In the genomic region with DNA sequence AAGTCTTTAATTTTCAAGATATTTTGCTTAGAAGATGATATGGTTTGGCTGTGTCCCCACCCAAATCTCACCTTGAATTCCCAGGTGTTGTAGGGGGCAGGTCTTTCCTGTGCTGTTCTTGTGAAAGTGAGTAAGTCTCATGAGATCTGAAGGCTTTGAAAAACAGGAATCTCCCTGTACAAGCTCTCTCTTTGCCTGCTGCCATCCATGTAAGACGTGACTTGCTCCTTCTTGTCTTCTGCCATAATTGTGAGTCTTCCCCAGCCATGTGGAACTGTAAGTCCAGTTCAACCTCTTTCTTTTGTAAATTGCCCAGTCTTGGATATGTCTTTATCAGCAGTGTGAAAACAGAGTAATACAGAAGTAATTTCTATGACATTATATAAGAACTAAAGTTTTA, we compare ENCODE assay signal across 8 cellular contexts.
DNase-seq lines count a peak whose midpoint lies in the region; TF ChIP-seq lines count a peak whose summit lies in the region.
"Not testable (repeated sequence)": the region's sequence is repeated elsewhere in the genome, so short reads cannot be mapped to it uniquely, and the experiment has no call there.

No MANE protein-coding gene starts in this region.

- H3K9me3 Mint-ChIP-seq in chondrocyte (ENCODE audit: low read depth); osteocyte (ENCODE audit: unreplicated experiment): not testable (repeated sequence)

- not testable (repeated sequence) for H3K36me3 Mint-ChIP-seq in chondrocyte (ENCODE audit: low read depth); osteocyte (ENCODE audit: unreplicated experiment)

- not testable (repeated sequence) for DNase-seq in SJCRH30; chondrocyte (ENCODE audit: low spot score); osteocyte (ENCODE audit: extremely low spot score, unreplicated experiment); smooth muscle cell (lab: John Stamatoyannopoulos, UW; ENCODE audit: unreplicated experiment)
- peak; percentile 3 for DNase-seq in amniotic epithelial cell (ENCODE audit: low read depth)
- DNase-seq in astrocyte of the hippocampus (ENCODE audit: low read depth, low spot score): peak; percentile 35
- peak; percentile 1 for DNase-seq in brain microvascular endothelial cell
- DNase-seq in fibroblast of pulmonary artery (ENCODE audit: low read depth): peak; percentile 1

- in situ Hi-C loops in brain microvascular endothelial cell (cut with HindIII; ENCODE audit: low pct_ligation_motif_present, low sequenced_read_pairs): not testable (repeated sequence)

- not testable (repeated sequence) for H3K4me2 ChIP-seq in smooth muscle cell

- not testable (repeated sequence) for H3F3A ChIP-seq in smooth muscle cell (ENCODE audit: low read depth)

- H3K9me3 ChIP-seq in SJCRH30 (replicated peaks); smooth muscle cell (replicated peaks; ENCODE audit: low read depth): not testable (repeated sequence)

- H3K27ac ChIP-seq in SJCRH30 (peak overlapping the region; percentile 31), smooth muscle cell (ENCODE audit: low read depth) (peak overlapping the region; percentile 8)
- not testable (repeated sequence) for H3K27ac ChIP-seq in brain microvascular endothelial cell

- not testable (repeated sequence) for H3K4me3 Mint-ChIP-seq in chondrocyte (ENCODE audit: unreplicated experiment); osteocyte (ENCODE audit: unreplicated experiment)

- H3K27me3 ChIP-seq in SJCRH30; brain microvascular endothelial cell (replicated peaks); smooth muscle cell (ENCODE audit: low read depth): not testable (repeated sequence)

- not testable (repeated sequence) for H2AFZ ChIP-seq in smooth muscle cell (ENCODE audit: low read depth)

- H3K4me1 ChIP-seq in SJCRH30; smooth muscle cell (ENCODE audit: low read depth): not testable (repeated sequence)

- H3K4me1 Mint-ChIP-seq in chondrocyte (ENCODE audit: low read depth) (peaks cover 27% of the 10 kb centered on the region), osteocyte (ENCODE audit: unreplicated experiment) (peaks cover 26% of the 10 kb centered on the region)

- not testable (repeated sequence) for H3K9ac ChIP-seq in smooth muscle cell (ENCODE audit: low read depth)

- 82% methylated on average over 1 of the region's 1 CpG for WGBS in smooth muscle cell (ENCODE audit: low lambda C conversion rate)

- H3K4me3 ChIP-seq in SJCRH30; brain microvascular endothelial cell (ENCODE audit: low read depth, low read length); fibroblast of pulmonary artery (replicated peaks; ENCODE audit: low read depth, low read length); smooth muscle cell: not testable (repeated sequence)

- H3K36me3 ChIP-seq in SJCRH30; brain microvascular endothelial cell (replicated peaks); smooth muscle cell (ENCODE audit: low read depth): not testable (repeated sequence)

- H3K27me3 Mint-ChIP-seq in chondrocyte (ENCODE audit: low read depth); osteocyte (ENCODE audit: unreplicated experiment): not testable (repeated sequence)

- H4K20me1 ChIP-seq in smooth muscle cell (ENCODE audit: low read depth): not testable (repeated sequence)

- H3K27ac Mint-ChIP-seq in chondrocyte (ENCODE audit: unreplicated experiment): peak overlapping the region; percentile 85
- H3K27ac Mint-ChIP-seq in osteocyte (ENCODE audit: unreplicated experiment): peak overlapping the region; percentile 51

- TF ChIP-seq CTCF in brain microvascular endothelial cell (IDR thresholded peaks at IDR 0.05; ENCODE audit: low read depth, low read length, missing control alignments); chondrocyte (IDR thresholded peaks at IDR 0.05); fibroblast of pulmonary artery (IDR thresholded peaks at IDR 0.05; ENCODE audit: low read length, missing control alignments); osteocyte (IDR thresholded peaks at IDR 0.05); smooth muscle cell (IDR thresholded peaks at IDR 0.05; ENCODE audit: borderline replicate concordance, insufficient read depth, poor library complexity, severe bottlenecking): not testable (repeated sequence)

- H3K79me2 ChIP-seq in smooth muscle cell (ENCODE audit: low read depth): not testable (repeated sequence)
